ENCODE assay signal across 6 cellular contexts in genomic region chr11:726278-726915, GRCh38. TPM values are rescaled to one million over a fixed set of nuclear protein-coding genes. Genes with fewer than 3 reads are reported as not detected.
DNase-seq lines count a peak whose midpoint lies in the region; ATAC-seq and TF ChIP-seq lines count a peak whose summit lies in the region.

No MANE protein-coding gene starts in this region.

- TF ChIP-seq CTCF in left ventricle myocardium inferior (IDR thresholded peaks at IDR 0.05; ENCODE audit: borderline replicate concordance) (no peak), thoracic aorta (IDR thresholded peaks at IDR 0.05) (no peak)

- H3K4me1 ChIP-seq in left ventricle myocardium inferior, result peaks cover 32% of the 10 kb centered on the region
- H3K4me1 ChIP-seq in thoracic aorta (ENCODE audit: control insufficient read depth in 1 of 2, low read depth in 2 of 2), result peaks cover 22 to 36% of the 10 kb centered on the region in 2 donors

- H3K27me3 ChIP-seq in left ventricle myocardium inferior (ENCODE audit: low read depth) (peaks cover 84% of the 10 kb centered on the region), thoracic aorta (replicated peaks; ENCODE audit: insufficient read depth) (no peaks in the 10 kb centered on the region)

- H3K27ac ChIP-seq in left ventricle myocardium inferior (replicated peaks), result no peak overlapping the region
- peak overlapping the region in 1 of 2 donors; percentile 94 for H3K27ac ChIP-seq in thoracic aorta

- intact Hi-C loops in activated CD4-positive, alpha-beta T cell treated with anti-CD3 and anti-CD28 coated beads, Interleukin-2, amount 10 ng/mL, durations not matched to agents 24 days and 14 days (cut with micrococcal nuclease), result loop anchor here (2.0 kb wide), 1 partner anchor 32 kb away; the partner anchor contains the start of genes DEAF1 and TMEM80
- intact Hi-C loops in left ventricle myocardium inferior (cut with micrococcal nuclease), result loop anchor here (10.0 kb wide), 1 partner anchor 62 kb away; no protein-coding TSS in a partner anchor

- peaks cover 6 to 11% (median 10%) of the 10 kb centered on the region in 3 donors for H3K4me1 Mint-ChIP-seq in IgD-negative memory B cell
- H3K4me1 Mint-ChIP-seq in activated CD4-positive, alpha-beta T cell treated with anti-CD3 and anti-CD28 coated beads, Interleukin-2, amount 10 ng/mL, durations not matched to agents 24 days and 14 days, result peaks cover 12% of the 10 kb centered on the region

- no peak overlapping the region for H3K27ac Mint-ChIP-seq in IgD-negative memory B cell
- peak overlapping the region; percentile 62 for H3K27ac Mint-ChIP-seq in activated CD4-positive, alpha-beta T cell treated with anti-CD3 and anti-CD28 coated beads, Interleukin-2, amount 10 ng/mL, durations not matched to agents 24 days and 14 days

- H3K4me3 ChIP-seq in left ventricle myocardium inferior, result peak overlapping the region; percentile 53
- H3K4me3 ChIP-seq in thoracic aorta, result peak overlapping the region; percentile 68

- H3K9me3 Mint-ChIP-seq in IgD-negative memory B cell, result peaks cover 0 to under 1% (median 0%) of the 10 kb centered on the region in 3 donors
- no peaks in the 10 kb centered on the region for H3K9me3 Mint-ChIP-seq in activated CD4-positive, alpha-beta T cell treated with anti-CD3 and anti-CD28 coated beads, Interleukin-2, amount 10 ng/mL, durations not matched to agents 24 days and 14 days

- no peaks in the 10 kb centered on the region for H3K36me3 ChIP-seq in left ventricle myocardium inferior
- no peaks in the 10 kb centered on the region for H3K36me3 ChIP-seq in thoracic aorta

- H3K4me3 Mint-ChIP-seq in IgD-negative memory B cell, result peak overlapping the region; percentile 32 to 80 (median 74)
- H3K4me3 Mint-ChIP-seq in activated CD4-positive, alpha-beta T cell treated with anti-CD3 and anti-CD28 coated beads, Interleukin-2, amount 10 ng/mL, durations not matched to agents 24 days and 14 days, result peak overlapping the region; percentile 69

- peak; percentile 88 for DNase-seq in activated CD4-positive, alpha-beta T cell treated with anti-CD3 and anti-CD28 coated beads, Interleukin-2, amount 10 ng/mL, durations not matched to agents 24 days and 14 days
- no peak for DNase-seq in left ventricle myocardium inferior
- DNase-seq in thoracic aorta (ENCODE audit: low spot score), result no peak
- DNase-seq in epidermal melanocyte (ENCODE audit: insufficient read length, low spot score), result no peak
- DNase-seq in H4 (ENCODE audit: low spot score), result no peak

- H3K9me3 ChIP-seq in left ventricle myocardium inferior (replicated peaks) (no peaks in the 10 kb centered on the region), thoracic aorta (no peaks in the 10 kb centered on the region)

- peaks cover 4% of the 10 kb centered on the region for H3K27me3 Mint-ChIP-seq in IgD-negative memory B cell
- peaks cover 8% of the 10 kb centered on the region for H3K27me3 Mint-ChIP-seq in activated CD4-positive, alpha-beta T cell treated with anti-CD3 and anti-CD28 coated beads, Interleukin-2, amount 10 ng/mL, durations not matched to agents 24 days and 14 days

- no peak for ATAC-seq in thoracic aorta (ENCODE audit: insufficient number of reproducible peaks, low FRiP score, low read depth)

- no peaks in the 10 kb centered on the region for H3K36me3 Mint-ChIP-seq in IgD-negative memory B cell
- no peaks in the 10 kb centered on the region for H3K36me3 Mint-ChIP-seq in activated CD4-positive, alpha-beta T cell treated with anti-CD3 and anti-CD28 coated beads, Interleukin-2, amount 10 ng/mL, durations not matched to agents 24 days and 14 days (ENCODE audit: low read depth)

RNA-seq across cellular contexts. Expression of gene EPS8L2, which starts 20.4 kb away (rescaled TPM):
- 17.3 TPM for polyA plus RNA-seq in IgD-negative memory B cell
- total RNA-seq in activated CD4-positive, alpha-beta T cell treated with anti-CD3 and anti-CD28 coated beads, Interleukin-2, amount 10 ng/mL, durations not matched to agents 24 days and 14 days, result 15.3 and 19.8 TPM in 2 replicates
- 2.2 TPM for total RNA-seq in left ventricle myocardium inferior
- total RNA-seq in thoracic aorta, result 10 to 100 TPM; 39.6 to 75.9 TPM
- total RNA-seq in H4 (2014; rRNA removed; shearing (Covaris generic)), result 0.12 TPM in 1 of 2 replicates, not detected in the other

RNA-seq across cellular contexts. Expression of gene TALDO1, which starts 20.9 kb away (rescaled TPM):
- polyA plus RNA-seq in IgD-negative memory B cell, result 246 TPM
- 265 and 279 TPM in 2 replicates for total RNA-seq in activated CD4-positive, alpha-beta T cell treated with anti-CD3 and anti-CD28 coated beads, Interleukin-2, amount 10 ng/mL, durations not matched to agents 24 days and 14 days
- total RNA-seq in left ventricle myocardium inferior (101 TPM), thoracic aorta (100 to 1,000 TPM; 132 to 232 TPM)
- total RNA-seq in H4 (2014; rRNA removed; shearing (Covaris generic)), result 600 and 603 TPM in 2 replicates

RNA-seq across cellular contexts. Expression of gene TMEM80, which starts 30.8 kb away (rescaled TPM):
- polyA plus RNA-seq in IgD-negative memory B cell, result 35.6 TPM
- 12.3 and 12.5 TPM in 2 replicates for total RNA-seq in activated CD4-positive, alpha-beta T cell treated with anti-CD3 and anti-CD28 coated beads, Interleukin-2, amount 10 ng/mL, durations not matched to agents 24 days and 14 days
- total RNA-seq in left ventricle myocardium inferior (10.3 TPM), thoracic aorta (10 to 100 TPM; 22.4 to 22.5 TPM)
- 15.8 and 16.4 TPM in 2 replicates for total RNA-seq in H4 (2014; rRNA removed; shearing (Covaris generic))

RNA-seq across cellular contexts. Expression of gene DEAF1, which starts 31.4 kb away (rescaled TPM):
- 25.6 TPM for polyA plus RNA-seq in IgD-negative memory B cell
- total RNA-seq in activated CD4-positive, alpha-beta T cell treated with anti-CD3 and anti-CD28 coated beads, Interleukin-2, amount 10 ng/mL, durations not matched to agents 24 days and 14 days, result 66.3 and 73.9 TPM in 2 replicates
- 18.1 TPM for total RNA-seq in left ventricle myocardium inferior
- total RNA-seq in thoracic aorta, result 10 to 100 TPM; 22.1 to 67.0 TPM
- total RNA-seq in H4 (2014; rRNA removed; shearing (Covaris generic)), result 24.9 and 29.9 TPM in 2 replicates

RNA-seq across cellular contexts. Expression of gene GATD1, which starts 50.9 kb away (rescaled TPM):
- 30.7 TPM for polyA plus RNA-seq in IgD-negative memory B cell
- total RNA-seq in activated CD4-positive, alpha-beta T cell treated with anti-CD3 and anti-CD28 coated beads, Interleukin-2, amount 10 ng/mL, durations not matched to agents 24 days and 14 days, result 81.7 and 82.2 TPM in 2 replicates
- total RNA-seq in left ventricle myocardium inferior (26.2 TPM), thoracic aorta (10 to 100 TPM; 32.5 to 48.7 TPM)
- total RNA-seq in H4 (2014; rRNA removed; shearing (Covaris generic)), result 15.5 and 24.8 TPM in 2 replicates
